ENCODE assay signal across 20 cellular contexts in genomic region chr7:106371629-106372028, GRCh38.
A peak's percentile ranks its signal among the peaks of the same experiment; 100 is the strongest.
DNase-seq lines count a peak whose midpoint lies in the region; ATAC-seq and TF ChIP-seq lines count a peak whose summit lies in the region.
"Had no signal": no experiment of that assay in that cellular context is flagged by ENCODE, and none has a peak within 500 bp of the region (broad histone marks: within the 10 kb centered on the region; RNA-seq: fewer than 3 reads in every experiment).

No MANE protein-coding gene starts in this region.

- H3K27ac ChIP-seq in neuronal stem cell (replicated peaks; ENCODE audit: low read length), result no peak overlapping the region
- H3K27ac ChIP-seq in RWPE1, result no peak overlapping the region
- H3K27ac ChIP-seq: breast epithelium, esophagus muscularis mucosa had no signal

- no peak overlapping the region for H2AK5ac ChIP-seq in neuronal stem cell (ENCODE audit: low read depth, low read length)

- H3K27me3 Mint-ChIP-seq in naive thymus-derived CD8-positive, alpha-beta T cell, result peaks cover 0 to 2% (median 0%) of the 10 kb centered on the region in 5 donors
- H3K27me3 Mint-ChIP-seq: progenitor cell of endocrine pancreas had no signal

- no peak overlapping the region for H3K4me3 Mint-ChIP-seq in naive thymus-derived CD8-positive, alpha-beta T cell
- H3K4me3 Mint-ChIP-seq: activated naive CD8-positive, alpha-beta T cell treated with anti-CD3 and anti-CD28 coated beads, Interleukin-2, amount 50 U/mL, for 24 hours; natural killer cell treated with Interleukin-12 subunit alpha and Interleukin-12 subunit beta and Interleukin-15 and Interleukin-18, amount 100 ng/mL, for 72 hours; T-helper 1 cell treated with Interleukin-12 subunit alpha and Interleukin-12 subunit beta and Interleukin-4 antibody, amounts not matched to agents 30 μg/mL and 1 μg/mL, for 36 hours had no signal

- peaks cover 0 to 3% (median 0%) of the 10 kb centered on the region in 3 experiments for H3K27me3 ChIP-seq in neuronal stem cell (ENCODE audit: control insufficient read depth in 3 of 3, insufficient read depth in 3 of 3, low read depth in 1 of 3, low read length in 3 of 3)
- H3K27me3 ChIP-seq: BE2C, breast epithelium, dorsolateral prefrontal cortex, esophagus muscularis mucosa had no signal

- H3K4me1 ChIP-seq in neuronal stem cell (ENCODE audit: control insufficient read depth in 2 of 2, insufficient read depth in 1 of 2, low read depth in 1 of 2, low read length in 2 of 2), result no peaks in the 10 kb centered on the region
- H3K4me1 ChIP-seq: BE2C, breast epithelium had no signal

- no peak overlapping the region for H2AFZ ChIP-seq in neuronal stem cell (ENCODE audit: low read length)

- H2BK12ac ChIP-seq in neuronal stem cell (ENCODE audit: low read length), result no peak overlapping the region

- no peak for TF ChIP-seq CTCF in RWPE1 (conservative IDR thresholded peaks at IDR 0.05; ENCODE audit: low read depth)

- no peak overlapping the region for H3K4me3 ChIP-seq in neuronal stem cell (ENCODE audit: low read length in 2 of 2)
- H3K4me3 ChIP-seq: breast epithelium, dorsolateral prefrontal cortex, esophagus muscularis mucosa had no signal

- no peaks in the 10 kb centered on the region for H3K36me3 ChIP-seq in neuronal stem cell (replicated peaks in 1 of 2; ENCODE audit: control insufficient read depth in 2 of 2, insufficient read depth in 2 of 2, low read length in 2 of 2)
- H3K36me3 ChIP-seq: BE2C, breast epithelium, esophagus muscularis mucosa had no signal

- H3K4ac ChIP-seq in neuronal stem cell (ENCODE audit: low read length), result no peak overlapping the region

- no peaks in the 10 kb centered on the region for H3K9me3 ChIP-seq in neuronal stem cell (replicated peaks in 1 of 2; ENCODE audit: control insufficient read depth in 2 of 2, insufficient read depth in 1 of 2, low read depth in 1 of 2, low read length in 2 of 2)
- H3K9me3 ChIP-seq: BE2C, breast epithelium, esophagus muscularis mucosa had no signal

- no peak overlapping the region for H4K91ac ChIP-seq in neuronal stem cell (ENCODE audit: low read depth, low read length, poor library complexity)

- ATAC-seq in esophagus mucosa, result peak; percentile 53
- no peak for ATAC-seq in HG02884 (IDR thresholded peaks at IDR 0.05; ENCODE audit: unreplicated experiment)
- ATAC-seq in naive thymus-derived CD8-positive, alpha-beta T cell, result no peak
- ATAC-seq: activated naive CD8-positive, alpha-beta T cell treated with anti-CD3 and anti-CD28 coated beads, Interleukin-2, amount 50 U/mL, for 24 hours; natural killer cell treated with Interleukin-12 subunit alpha and Interleukin-12 subunit beta and Interleukin-15 and Interleukin-18, amount 100 ng/mL, for 72 hours had no signal

- H3K4me2 ChIP-seq in neuronal stem cell (ENCODE audit: insufficient read depth, low read length, poor library complexity, severe bottlenecking), result no peak overlapping the region

- no peak overlapping the region for H3K23ac ChIP-seq in neuronal stem cell (ENCODE audit: low read depth, low read length, poor library complexity)

- DNase-seq in HT1080 (ENCODE audit: low read depth), result peak; percentile 17
- DNase-seq in NOMO-1 treated with dmso at 0.1 percent for 144 hours (lab: John Stamatoyannopoulos, UW; ENCODE audit: unreplicated experiment), result peak; percentile 26
- no peak for DNase-seq in neuronal stem cell (ENCODE audit: low spot score)
- DNase-seq in RWPE1 (ENCODE audit: low spot score), result no peak
- DNase-seq in naive thymus-derived CD8-positive, alpha-beta T cell, result no peak
- DNase-seq: activated CD4-positive, CD25-positive, alpha-beta regulatory T cell; activated naive CD8-positive, alpha-beta T cell treated with anti-CD3 and anti-CD28 coated beads, Interleukin-2, amount 50 U/mL, for 24 hours; BE2C; DMS 273 treated with DMSO at 0.1 percent for 48 hours; dorsolateral prefrontal cortex; NCI-H1092; NCI-H69; SHP77 had no signal

- POLR2A ChIA-PET in RWPE1 (lab: Yijun Ruan, JAX; ENCODE audit: low non-redundant PET), result no interaction called here
- POLR2A ChIA-PET in naive thymus-derived CD8-positive, alpha-beta T cell (lab: Charles Lee), result no interaction called here

- H2BK5ac ChIP-seq in neuronal stem cell (ENCODE audit: low read length), result no peak overlapping the region

- CTCF ChIA-PET in RWPE1 (lab: Yijun Ruan, JAX), result no interaction called here

- WGBS in neuronal stem cell (ENCODE audit: extremely low coverage in 2 of 2, insufficient read length in 2 of 2, insufficient replicate concordance in 1 of 2), 2 donors, result no CpG with 5 or more reads among the region's 4 CpGs

- no peak overlapping the region for H2BK120ac ChIP-seq in neuronal stem cell (ENCODE audit: low read depth, low read length)

- no peak overlapping the region for H2BK15ac ChIP-seq in neuronal stem cell (ENCODE audit: low read length)

- H3K4me1 Mint-ChIP-seq in naive thymus-derived CD8-positive, alpha-beta T cell, result peaks cover 0 to 1% (median 0%) of the 10 kb centered on the region in 4 donors

- H3K9ac ChIP-seq in neuronal stem cell (ENCODE audit: low read depth, low read length, poor library complexity), result no peak overlapping the region

- no peak overlapping the region for H4K8ac ChIP-seq in neuronal stem cell (ENCODE audit: low read depth, low read length)

- H3K79me1 ChIP-seq in neuronal stem cell (ENCODE audit: low read depth, low read length), result no peaks in the 10 kb centered on the region

- peak overlapping the region; percentile 15 for H3K18ac ChIP-seq in neuronal stem cell (ENCODE audit: low read length)

- H3K27ac Mint-ChIP-seq in naive thymus-derived CD8-positive, alpha-beta T cell, result no peak overlapping the region
- H3K27ac Mint-ChIP-seq: activated naive CD8-positive, alpha-beta T cell treated with anti-CD3 and anti-CD28 coated beads, Interleukin-2, amount 50 U/mL, for 24 hours; natural killer cell treated with Interleukin-12 subunit alpha and Interleukin-12 subunit beta and Interleukin-15 and Interleukin-18, amount 100 ng/mL, for 72 hours; progenitor cell of endocrine pancreas; T-helper 1 cell treated with Interleukin-12 subunit alpha and Interleukin-12 subunit beta and Interleukin-4 antibody, amounts not matched to agents 30 μg/mL and 1 μg/mL, for 36 hours had no signal

- H3K14ac ChIP-seq in neuronal stem cell (ENCODE audit: low read length), result no peak overlapping the region

- no peaks in the 10 kb centered on the region for H3K36me3 Mint-ChIP-seq in naive thymus-derived CD8-positive, alpha-beta T cell
- H3K36me3 Mint-ChIP-seq: natural killer cell treated with Interleukin-12 subunit alpha and Interleukin-12 subunit beta and Interleukin-15 and Interleukin-18, amount 100 ng/mL, for 72 hours had no signal

- H3K9me3 Mint-ChIP-seq in naive thymus-derived CD8-positive, alpha-beta T cell, result no peaks in the 10 kb centered on the region
- H3K9me3 Mint-ChIP-seq: natural killer cell treated with Interleukin-12 subunit alpha and Interleukin-12 subunit beta and Interleukin-15 and Interleukin-18, amount 100 ng/mL, for 72 hours; T-helper 1 cell treated with Interleukin-12 subunit alpha and Interleukin-12 subunit beta and Interleukin-4 antibody, amounts not matched to agents 30 μg/mL and 1 μg/mL, for 36 hours had no signal

Comparison
In these comparisons a context has a peak if more than half of its experiments do, and no peak if none do; other contexts are left out.
1. DNase-seq: peak in HT1080 (single experiment) and NOMO-1 treated with dmso at 0.1 percent for 144 hours (single experiment); none in neuronal stem cell (single experiment), RWPE1 (single experiment) and naive thymus-derived CD8-positive, alpha-beta T cell (0 of 10).